Comparison of ENCODE assay signal across 8 cellular contexts in genomic region chr19:19385900-19386339, GRCh38. TPM values are rescaled to one million over a fixed set of nuclear protein-coding genes. Genes with fewer than 3 reads are reported as not detected.
DNase-seq lines count a peak whose midpoint lies in the region; ATAC-seq and TF ChIP-seq lines count a peak whose summit lies in the region.

No MANE protein-coding gene starts in this region.

- H3K36me3 ChIP-seq in SJCRH30 (no peaks in the 10 kb centered on the region; the same call in 1 of the 2 replicates), mucosa of stomach (ENCODE audit: control insufficient read depth, insufficient read depth, low read length) (no peaks in the 10 kb centered on the region), thoracic aorta (no peaks in the 10 kb centered on the region)

- peak overlapping the region; percentile 99 for H3K9ac ChIP-seq in mucosa of stomach (ENCODE audit: low read length)

- H3K9me3 ChIP-seq in SJCRH30 (replicated peaks) (no peaks in the 10 kb centered on the region), mucosa of stomach (ENCODE audit: control insufficient read depth, low read length) (no peaks in the 10 kb centered on the region), thoracic aorta (no peaks in the 10 kb centered on the region)

- CTCF ChIA-PET in HEK293T (lab: Yijun Ruan, JAX), result interaction anchor here (0.6 kb wide), 1 partner anchor 22 kb away, joined by 3 read pairs; no protein-coding TSS in a partner anchor

- peak; percentile 58 to 66 for DNase-seq in SJCRH30
- DNase-seq in cardiac fibroblast (ENCODE audit: low read depth in 2 of 2), result peak in 1 of 2 donors; percentile 42
- no peak for DNase-seq in thoracic aorta (ENCODE audit: low spot score)
- no peak for DNase-seq in HEK293T (ENCODE audit: extremely low spot score)
- no peak for DNase-seq in cerebellar nuclear complex (lab: John Stamatoyannopoulos, UW)

- peak overlapping the region; percentile 72 for H3K27ac ChIP-seq in SJCRH30
- H3K27ac ChIP-seq in thoracic aorta, result peak overlapping the region; percentile 77 to 86

- H3K4me3 ChIP-seq in SJCRH30 (peak overlapping the region; percentile 92), cardiac fibroblast (replicated peaks in 1 of 2; ENCODE audit: low read depth in 2 of 2, low read length in 2 of 2) (peak overlapping the region; percentile 83 to 85), mucosa of stomach (ENCODE audit: low read length) (peak overlapping the region; percentile 95), thoracic aorta (peak overlapping the region; percentile 88)

- H3K4me1 ChIP-seq in SJCRH30, result no peaks in the 10 kb centered on the region
- peaks cover 45% of the 10 kb centered on the region for H3K4me1 ChIP-seq in mucosa of stomach (ENCODE audit: control insufficient read depth, insufficient read depth, low read length)
- H3K4me1 ChIP-seq in thoracic aorta (ENCODE audit: control insufficient read depth in 1 of 2, low read depth in 2 of 2), result peaks cover 20 to 60% of the 10 kb centered on the region in 2 donors

- H3K27me3 ChIP-seq in SJCRH30, result no peaks in the 10 kb centered on the region
- H3K27me3 ChIP-seq in mucosa of stomach (ENCODE audit: control insufficient read depth, insufficient read depth, low read length), result no peaks in the 10 kb centered on the region
- H3K27me3 ChIP-seq in thoracic aorta (replicated peaks; ENCODE audit: insufficient read depth), result no peaks in the 10 kb centered on the region

- peak; percentile 81 for TF ChIP-seq POLR2A in GM18505 (IDR thresholded peaks at IDR 0.05; ENCODE audit: borderline replicate concordance, extremely low read depth, insufficient read depth, insufficient read length)

- POLR2A ChIA-PET in HEK293T (lab: Yijun Ruan, JAX), result interaction anchor here (0.6 to 2.1 kb wide), 6 partner anchors 11 to 130 kb away, joined by 3 to 21 read pairs (median 6); partner anchors contain the start of genes GATAD2A and NDUFA13

- no peak for TF ChIP-seq CTCF in cardiac fibroblast (IDR thresholded peaks at IDR 0.05; ENCODE audit: low read depth, low read length)
- TF ChIP-seq CTCF in thoracic aorta (IDR thresholded peaks at IDR 0.05), result no peak

- no peak for ATAC-seq in GM18505 (IDR thresholded peaks at IDR 0.05; ENCODE audit: unreplicated experiment)
- ATAC-seq in HG02852 (IDR thresholded peaks at IDR 0.05; ENCODE audit: unreplicated experiment), result peak; percentile 18
- ATAC-seq in thoracic aorta (ENCODE audit: insufficient number of reproducible peaks, low FRiP score, low read depth), result peak; percentile 18

TF ChIP-seq in HEK293T, 16 proteins besides CTCF, POLR2A, EP300 and RAD21:
- TF ChIP-seq PKNOX1 (IDR thresholded peaks at IDR 0.05), result no peak
- no peak for TF ChIP-seq FOXK2 (IDR thresholded peaks at IDR 0.05)
- no peak for TF ChIP-seq ZNF384 (IDR thresholded peaks at IDR 0.05)
- TF ChIP-seq ARNT (IDR thresholded peaks at IDR 0.05), result no peak

RNA-seq across cellular contexts. Expression of gene GATAD2A, which starts 19.6 kb away (rescaled TPM):
- total RNA-seq in SJCRH30 (2014; rRNA removed; shearing (Covaris generic)), result 99.6 and 101 TPM in 2 replicates
- 10 to 100 TPM; 55.9 to 79.1 TPM for total RNA-seq in thoracic aorta

Comparison
In these comparisons a context has a peak if more than half of its experiments do, and no peak if none do; other contexts are left out.
1. DNase-seq: peak in SJCRH30 (2 of 2); none in thoracic aorta (single experiment), HEK293T (single experiment) and cerebellar nuclear complex (0 of 2).
2. Peak in every context shown above with its lines, with median percentiles within 50 percentile points of each other: H3K4me3 ChIP-seq.